24 cellular contexts compared by ENCODE assay signal in the genomic region with DNA sequence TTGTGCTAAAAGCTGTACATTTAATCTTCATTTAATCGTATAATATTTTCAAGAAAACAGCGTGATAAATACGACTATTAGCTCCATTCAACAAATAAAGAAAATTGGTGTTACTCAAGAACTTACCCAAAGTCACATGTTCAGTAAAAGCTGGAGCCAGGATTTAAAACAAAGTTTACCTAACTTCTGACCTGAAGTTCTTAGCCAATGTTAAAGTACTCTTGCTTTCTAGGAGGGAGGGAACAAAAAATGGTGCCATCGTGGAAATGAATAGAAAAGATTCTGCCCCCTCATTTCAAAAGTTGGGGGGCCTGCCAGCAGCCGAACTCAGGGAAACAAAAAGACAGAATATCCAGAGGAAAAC.
"Had no signal": no experiment of that assay in that cellular context is flagged by ENCODE, and none has a peak within 500 bp of the region (broad histone marks: within the 10 kb centered on the region; RNA-seq: fewer than 3 reads in every experiment).

No MANE protein-coding gene starts in this region.

- H3K9me3 ChIP-seq: gastrocnemius medialis, mucosa of descending colon, spleen, tibial nerve had no signal

- H3K27ac ChIP-seq: epithelial cell of prostate, gastrocnemius medialis, left ventricle myocardium inferior, spleen, tibial nerve, WERI-Rb-1 had no signal

- ATAC-seq: activated CD4-positive, CD25-positive, alpha-beta regulatory T cell treated with anti-CD3 and anti-CD28 coated beads, Interleukin-2, amount 50 U/mL, for 24 hours; mucosa of descending colon; natural killer cell treated with Interleukin-12 subunit alpha and Interleukin-12 subunit beta and Interleukin-15 and Interleukin-18, amount 100 ng/mL, for 72 hours; T-helper 17 cell had no signal

- H3K27ac Mint-ChIP-seq: activated naive CD4-positive, alpha-beta T cell treated with anti-CD3 and anti-CD28 coated beads for 36 hours; activated naive CD8-positive, alpha-beta T cell treated with anti-CD3 and anti-CD28 coated beads for 36 hours; activated T-helper 1 cell treated with anti-CD3 and anti-CD28 coated beads, Interleukin-12 subunit alpha, Interleukin-12 subunit beta, Interleukin-2, Interleukin-4 antibody, amounts not matched to agents 30 ng/mL and 10 ng/mL and 1 ng/mL, durations not matched to agents 14 hours and 24 hours and 36 hours; dendritic cell treated with granulocyte-macrophage colony-stimulating factor and Interleukin-4, amounts not matched to agents 40 ng/mL and 50 ng/mL, for 4 days; natural killer cell treated with Interleukin-12 subunit alpha and Interleukin-12 subunit beta and Interleukin-15 and Interleukin-18, amount 100 ng/mL, for 72 hours; T-helper 17 cell had no signal

- H3K9me3 Mint-ChIP-seq: activated naive CD4-positive, alpha-beta T cell treated with anti-CD3 and anti-CD28 coated beads for 36 hours; activated naive CD8-positive, alpha-beta T cell treated with anti-CD3 and anti-CD28 coated beads for 36 hours; activated T-helper 1 cell treated with anti-CD3 and anti-CD28 coated beads, Interleukin-12 subunit alpha, Interleukin-12 subunit beta, Interleukin-2, Interleukin-4 antibody, amounts not matched to agents 30 ng/mL and 10 ng/mL and 1 ng/mL, durations not matched to agents 14 hours and 24 hours and 36 hours; dendritic cell treated with granulocyte-macrophage colony-stimulating factor and Interleukin-4, amounts not matched to agents 40 ng/mL and 50 ng/mL, for 4 days had no signal

- H3K36me3 Mint-ChIP-seq: activated naive CD8-positive, alpha-beta T cell treated with anti-CD3 and anti-CD28 coated beads for 36 hours; natural killer cell treated with Interleukin-12 subunit alpha and Interleukin-12 subunit beta and Interleukin-15 and Interleukin-18, amount 100 ng/mL, for 72 hours had no signal

- H3K27me3 ChIP-seq: gastrocnemius medialis, spleen, tibial nerve had no signal

- H3K4me1 ChIP-seq: gastrocnemius medialis, left ventricle myocardium inferior, spleen had no signal

- H3K36me3 ChIP-seq: gastrocnemius medialis, left ventricle myocardium inferior, spleen, tibial nerve, WERI-Rb-1 had no signal

- DNase-seq: activated CD4-positive, alpha-beta T cell treated with anti-CD3 and anti-CD28 coated beads for 48 hours; activated CD4-positive, alpha-beta T cell treated with anti-CD3 and anti-CD28 coated beads, Interleukin-2, amount 50 U/mL, for 48 hours; activated CD8-positive, alpha-beta memory T cell treated with anti-CD3 and anti-CD28 coated beads, Interleukin-2, amount 50 U/mL, for 4 hours; activated effector memory CD4-positive, alpha-beta T cell treated with anti-CD3 and anti-CD28 coated beads, Interleukin-2, amount 50 U/mL, for 16 hours; activated naive CD4-positive, alpha-beta T cell treated with anti-CD3 and anti-CD28 coated beads for 36 hours; activated naive CD8-positive, alpha-beta T cell treated with anti-CD3 and anti-CD28 coated beads for 36 hours; activated T-cell treated with anti-CD3 and anti-CD28 coated beads, Interleukin-2, amount 50 U/mL, for 1 hour; effector CD8-positive, alpha-beta T cell; gastrocnemius medialis; glutamatergic neuron; left ventricle myocardium inferior; mucosa of descending colon; spleen; T-helper 17 cell; T1000; WERI-Rb-1 had no signal

- H3K27me3 Mint-ChIP-seq: activated naive CD8-positive, alpha-beta T cell treated with anti-CD3 and anti-CD28 coated beads for 36 hours; T-helper 17 cell had no signal

- FAIRE-seq: endometrium had no signal

- H3K4me1 Mint-ChIP-seq: activated naive CD8-positive, alpha-beta T cell treated with anti-CD3 and anti-CD28 coated beads for 36 hours; T-helper 17 cell had no signal

- H3K4me3 Mint-ChIP-seq: activated naive CD4-positive, alpha-beta T cell treated with anti-CD3 and anti-CD28 coated beads for 36 hours; activated naive CD8-positive, alpha-beta T cell treated with anti-CD3 and anti-CD28 coated beads for 36 hours; activated T-helper 1 cell treated with anti-CD3 and anti-CD28 coated beads, Interleukin-12 subunit alpha, Interleukin-12 subunit beta, Interleukin-2, Interleukin-4 antibody, amounts not matched to agents 30 ng/mL and 10 ng/mL and 1 ng/mL, durations not matched to agents 14 hours and 24 hours and 36 hours; dendritic cell treated with granulocyte-macrophage colony-stimulating factor and Interleukin-4, amounts not matched to agents 40 ng/mL and 50 ng/mL, for 4 days; natural killer cell treated with Interleukin-12 subunit alpha and Interleukin-12 subunit beta and Interleukin-15 and Interleukin-18, amount 100 ng/mL, for 72 hours; T-helper 17 cell had no signal

- H3K4me3 ChIP-seq: gastrocnemius medialis, left ventricle myocardium inferior, lung, mucosa of descending colon, spleen, tibial nerve had no signal
